In genomic region chr5:10896016-10896415, GRCh38 we compare ENCODE assay signal across 20 cellular contexts.
DNase-seq lines count a peak whose midpoint lies in the region; ATAC-seq, FAIRE-seq and TF ChIP-seq lines count a peak whose summit lies in the region.
"Had no signal": no experiment of that assay in that cellular context is flagged by ENCODE, and none has a peak within 500 bp of the region (broad histone marks: within the 10 kb centered on the region; RNA-seq: fewer than 3 reads in every experiment).

No MANE protein-coding gene starts in this region.

- TF ChIP-seq CTCF in HEK293 (tag by site-specific recombination; IDR thresholded peaks at IDR 0.05) (no peak), RWPE2 (IDR thresholded peaks at IDR 0.05; ENCODE audit: poor library complexity, severe bottlenecking) (no peak), endothelial cell (IDR thresholded peaks at IDR 0.05; ENCODE audit: unreplicated experiment) (no peak), suprapubic skin (IDR thresholded peaks at IDR 0.05) (no peak)

- no peak overlapping the region for H3K4me3 ChIP-seq in HEK293 (ENCODE audit: low read depth, low read length)
- H3K4me3 ChIP-seq in RWPE2 (ENCODE audit: severe bottlenecking), result no peak overlapping the region
- H3K4me3 ChIP-seq in small intestine (ENCODE audit: low read depth in 1 of 2, low read length in 2 of 2), result no peak overlapping the region
- H3K4me3 ChIP-seq in suprapubic skin, result no peak overlapping the region
- H3K4me3 ChIP-seq: GM12878, Peyer's patch had no signal

- no peaks in the 10 kb centered on the region for H3K27me3 ChIP-seq in RWPE2 (ENCODE audit: insufficient read depth, poor library complexity, severe bottlenecking)
- H3K27me3 ChIP-seq in small intestine (ENCODE audit: control insufficient read depth in 2 of 2, insufficient read depth in 2 of 2, low read length in 2 of 2), result peaks cover 0 to 2% of the 10 kb centered on the region in 2 donors
- H3K27me3 ChIP-seq in suprapubic skin, result no peaks in the 10 kb centered on the region
- H3K27me3 ChIP-seq: Peyer's patch had no signal

- no peak for DNase-seq in RWPE2 (ENCODE audit: low spot score)
- peak; percentile 61 for DNase-seq in kidney tubule cell (ENCODE audit: low spot score)
- DNase-seq in endothelial cell (ENCODE audit: low spot score), result no peak
- DNase-seq in activated CD4-positive, alpha-beta T cell treated with anti-CD3 and anti-CD28 coated beads, Interleukin-2, amount 10 ng/mL, durations not matched to agents 24 days and 14 days, result no peak
- no peak for DNase-seq in small intestine
- no peak for DNase-seq in suprapubic skin (ENCODE audit: low spot score in 2 of 2)
- DNase-seq: CD4-positive, CD25-positive, alpha-beta regulatory T cell; DND-41; GDM1; HFFc6; IMR-90; Karpas-422; NCI-H1105; NCI-H1694; NCI-H2227 treated with DMSO at 0.1 percent for 48 hours; Peyer's patch had no signal

- TF ChIP-seq POLR2A in suprapubic skin (IDR thresholded peaks at IDR 0.05), result no peak

- CTCF ChIA-PET in HEK293 (lab: Yijun Ruan, JAX), result interaction anchor here (1.0 kb wide), 2 partner anchors 32 to 91 kb away, joined by 3 to 4 read pairs; no protein-coding TSS in a partner anchor

- H3K4me1 ChIP-seq in HEK293 (ENCODE audit: control insufficient read depth, insufficient read depth, low read length), result no peaks in the 10 kb centered on the region
- peaks cover 5% of the 10 kb centered on the region for H3K4me1 ChIP-seq in RWPE2 (ENCODE audit: insufficient read depth, poor library complexity, severe bottlenecking)
- no peaks in the 10 kb centered on the region for H3K4me1 ChIP-seq in small intestine (ENCODE audit: control insufficient read depth in 2 of 2, insufficient read depth in 1 of 2, low read depth in 1 of 2, low read length in 1 of 2)
- peaks cover 12% of the 10 kb centered on the region for H3K4me1 ChIP-seq in suprapubic skin
- H3K4me1 ChIP-seq: Peyer's patch had no signal

- no peak for TF ChIP-seq EP300 in suprapubic skin (IDR thresholded peaks at IDR 0.05)

- 31 to 64% (median 45%) methylated on average over 1 of the region's 1 CpG for whole genome bisulfite sequencing in small intestine, 3 donors
- 74% methylated on average over 1 of the region's 1 CpG for whole genome bisulfite sequencing in suprapubic skin

- H3K4me1 Mint-ChIP-seq in endothelial cell (ENCODE audit: unreplicated experiment), result peaks cover 4% of the 10 kb centered on the region
- no peaks in the 10 kb centered on the region for H3K4me1 Mint-ChIP-seq in activated CD4-positive, alpha-beta T cell treated with anti-CD3 and anti-CD28 coated beads, Interleukin-2, amount 10 ng/mL, durations not matched to agents 24 days and 14 days
- H3K4me1 Mint-ChIP-seq: B cell; CD4-positive, CD25-positive, alpha-beta regulatory T cell had no signal

- FAIRE-seq in small intestine (lab: Jason Lieb, UNC), result no peak
- FAIRE-seq: GM12878, H1 had no signal

- no peak overlapping the region for H3K4me3 Mint-ChIP-seq in endothelial cell (ENCODE audit: unreplicated experiment)
- H3K4me3 Mint-ChIP-seq in activated CD4-positive, alpha-beta T cell treated with anti-CD3 and anti-CD28 coated beads, Interleukin-2, amount 10 ng/mL, durations not matched to agents 24 days and 14 days, result no peak overlapping the region
- H3K4me3 Mint-ChIP-seq: B cell; CD4-positive, CD25-positive, alpha-beta regulatory T cell; HFFc6 had no signal

- no peaks in the 10 kb centered on the region for H3K9me3 ChIP-seq in HEK293 (ENCODE audit: control insufficient read depth, insufficient read depth, low read depth, low read length)
- H3K9me3 ChIP-seq in RWPE2 (ENCODE audit: severe bottlenecking), result no peaks in the 10 kb centered on the region
- no peaks in the 10 kb centered on the region for H3K9me3 ChIP-seq in small intestine (ENCODE audit: control insufficient read depth, low read depth)
- no peaks in the 10 kb centered on the region for H3K9me3 ChIP-seq in suprapubic skin
- H3K9me3 ChIP-seq: Peyer's patch had no signal

- H3K27me3 Mint-ChIP-seq in endothelial cell (ENCODE audit: unreplicated experiment), result peaks cover 1% of the 10 kb centered on the region
- no peaks in the 10 kb centered on the region for H3K27me3 Mint-ChIP-seq in activated CD4-positive, alpha-beta T cell treated with anti-CD3 and anti-CD28 coated beads, Interleukin-2, amount 10 ng/mL, durations not matched to agents 24 days and 14 days

- no peaks in the 10 kb centered on the region for H3K36me3 Mint-ChIP-seq in endothelial cell (ENCODE audit: low read depth, unreplicated experiment)
- no peaks in the 10 kb centered on the region for H3K36me3 Mint-ChIP-seq in activated CD4-positive, alpha-beta T cell treated with anti-CD3 and anti-CD28 coated beads, Interleukin-2, amount 10 ng/mL, durations not matched to agents 24 days and 14 days (ENCODE audit: low read depth)
- H3K36me3 Mint-ChIP-seq: CD4-positive, CD25-positive, alpha-beta regulatory T cell had no signal

- H3K36me3 ChIP-seq in HEK293 (ENCODE audit: control insufficient read depth in 2 of 2, insufficient read depth in 1 of 2, low read length in 2 of 2), result no peaks in the 10 kb centered on the region
- H3K36me3 ChIP-seq in RWPE2 (ENCODE audit: low read depth), result no peaks in the 10 kb centered on the region
- no peaks in the 10 kb centered on the region for H3K36me3 ChIP-seq in small intestine (ENCODE audit: control insufficient read depth in 2 of 2, insufficient read depth in 2 of 2, low read length in 2 of 2)
- H3K36me3 ChIP-seq in suprapubic skin, result no peaks in the 10 kb centered on the region
- H3K36me3 ChIP-seq: Peyer's patch had no signal

- POLR2A ChIA-PET in HEK293 (lab: Yijun Ruan, JAX), result no interaction called here

- H3K27ac Mint-ChIP-seq in endothelial cell (ENCODE audit: unreplicated experiment), result no peak overlapping the region
- no peak overlapping the region for H3K27ac Mint-ChIP-seq in activated CD4-positive, alpha-beta T cell treated with anti-CD3 and anti-CD28 coated beads, Interleukin-2, amount 10 ng/mL, durations not matched to agents 24 days and 14 days
- H3K27ac Mint-ChIP-seq: B cell; CD4-positive, CD25-positive, alpha-beta regulatory T cell; HFFc6 had no signal

- ATAC-seq in RWPE2 (ENCODE audit: low read depth), result peak; percentile 72
- ATAC-seq: GM12878 had no signal

- H3K27ac ChIP-seq in HEK293 (ENCODE audit: extremely low read depth, low read depth, low read length) (no peak overlapping the region), RWPE2 (ENCODE audit: poor library complexity, severe bottlenecking) (no peak overlapping the region), small intestine (ENCODE audit: low read depth in 1 of 2, low read length in 1 of 2) (no peak overlapping the region), suprapubic skin (no peak overlapping the region)
- H3K27ac ChIP-seq: Peyer's patch had no signal

- intact Hi-C loops in activated CD4-positive, alpha-beta T cell treated with anti-CD3 and anti-CD28 coated beads, Interleukin-2, amount 10 ng/mL, durations not matched to agents 24 days and 14 days (cut with micrococcal nuclease), result no loop called here

- no peaks in the 10 kb centered on the region for H3K9me3 Mint-ChIP-seq in endothelial cell (ENCODE audit: unreplicated experiment)
- H3K9me3 Mint-ChIP-seq in activated CD4-positive, alpha-beta T cell treated with anti-CD3 and anti-CD28 coated beads, Interleukin-2, amount 10 ng/mL, durations not matched to agents 24 days and 14 days, result no peaks in the 10 kb centered on the region

TF ChIP-seq in HEK293, 187 proteins besides CTCF, POLR2A, EP300 and RAD21:
- TF ChIP-seq SCRT2 (tag by site-specific recombination; IDR thresholded peaks at IDR 0.05), result peak; percentile 85
- TF ChIP-seq ZNF292 (tag by site-specific recombination; IDR thresholded peaks at IDR 0.05; ENCODE audit: borderline replicate concordance, low read depth), result no peak
- TF ChIP-seq MZF1 (tag by site-specific recombination; IDR thresholded peaks at IDR 0.05; ENCODE audit: borderline replicate concordance), result no peak
- TF ChIP-seq TSHZ1 (tag by site-specific recombination; IDR thresholded peaks at IDR 0.05; ENCODE audit: borderline replicate concordance), result no peak
- no peak for TF ChIP-seq HOXD13 (CRISPR knock-in tag; IDR thresholded peaks at IDR 0.05; ENCODE audit: borderline replicate concordance)
